In genomic region chr3:12875857-12876451, GRCh38 we compare ENCODE assay signal across 1 cellular context.
TF ChIP-seq lines count a peak whose summit lies in the region.

No MANE protein-coding gene starts in this region.

TF ChIP-seq in K562, 482 proteins besides CTCF, POLR2A, EP300 and RAD21 (continued from another document and continues in another):
- TF ChIP-seq ZNF592 (IDR thresholded peaks at IDR 0.05) (peak; percentile 66; the same call in 1 of the 2 replicates), KDM5B (IDR thresholded peaks at IDR 0.05; ENCODE audit: insufficient replicate concordance, low read depth, low read length) (no peak), ZNF212 (CRISPR knock-in tag; IDR thresholded peaks at IDR 0.05) (no peak), POLR2G (IDR thresholded peaks at IDR 0.05; ENCODE audit: low read depth, low read length) (peak; percentile 72), FOXP4 (CRISPR knock-in tag; IDR thresholded peaks at IDR 0.05; ENCODE audit: borderline replicate concordance) (no peak), XRCC3 (IDR thresholded peaks at IDR 0.05) (no peak), KHSRP (IDR thresholded peaks at IDR 0.05) (no peak), ELF4 (CRISPR knock-in tag; IDR thresholded peaks at IDR 0.05) (no peak), PHB (CRISPR knock-in tag; IDR thresholded peaks at IDR 0.05) (no peak), TSHZ1 (CRISPR knock-in tag; IDR thresholded peaks at IDR 0.05) (no peak), BCOR (IDR thresholded peaks at IDR 0.05) (no peak), HNRNPL (IDR thresholded peaks at IDR 0.05; ENCODE audit: low read depth, low read length) (peak; percentile 56; the same call in 1 of the 2 replicates), TOE1 (IDR thresholded peaks at IDR 0.05; ENCODE audit: borderline replicate concordance) (no peak), TOE1 (CRISPR knock-in tag; IDR thresholded peaks at IDR 0.05; ENCODE audit: borderline replicate concordance, low read depth) (no peak), FOXK2 (conservative IDR thresholded peaks at IDR 0.05 in 1 of 2, IDR thresholded peaks at IDR 0.05 in 1 of 2; ENCODE audit: low read depth in 2 of 2) (no peak), ZNF449 (CRISPR knock-in tag; IDR thresholded peaks at IDR 0.05) (no peak), NR2F6 (CRISPR knock-in tag; IDR thresholded peaks at IDR 0.05) (no peak), SIN3B (IDR thresholded peaks at IDR 0.05; ENCODE audit: low read depth) (no peak), REST (CRISPR knock-in tag; IDR thresholded peaks at IDR 0.05; ENCODE audit: low read depth) (no peak), ZNF217 (CRISPR knock-in tag; IDR thresholded peaks at IDR 0.05) (no peak), BRCA1 (IDR thresholded peaks at IDR 0.05) (no peak), BRCA1 (CRISPR knock-in tag; IDR thresholded peaks at IDR 0.05) (no peak), THAP12 (CRISPR knock-in tag; IDR thresholded peaks at IDR 0.05) (no peak), ZNF12 (CRISPR knock-in tag; IDR thresholded peaks at IDR 0.05) (no peak), THRB (CRISPR knock-in tag; conservative IDR thresholded peaks at IDR 0.05) (no peak), GTF2E2 (tag; IDR thresholded peaks at IDR 0.05) (no peak), HMBOX1 (IDR thresholded peaks at IDR 0.05) (no peak)
